8 cellular contexts compared by ENCODE assay signal in genomic region chr9:136438909-136439549, GRCh38. TPM values are rescaled to one million over a fixed set of nuclear protein-coding genes. Genes with fewer than 3 reads are reported as not detected.
DNase-seq lines count a peak whose midpoint lies in the region; ATAC-seq and TF ChIP-seq lines count a peak whose summit lies in the region.

No MANE protein-coding gene starts in this region.

- H3K27me3 ChIP-seq in HUES48 (ENCODE audit: control insufficient read depth, insufficient read depth, low read length), result no peaks in the 10 kb centered on the region

- intact Hi-C loops in activated CD4-positive, alpha-beta T cell treated with anti-CD3 and anti-CD28 coated beads, Interleukin-2, amount 10 ng/mL, durations not matched to agents 24 days and 14 days (cut with micrococcal nuclease), result loop anchor here (2.0 kb wide), 1 partner anchor 28 kb away; the partner anchor contains the start of genes ENTR1 and PMPCA

- H3K27me3 Mint-ChIP-seq in activated CD4-positive, alpha-beta T cell treated with anti-CD3 and anti-CD28 coated beads, Interleukin-2, amount 10 ng/mL, durations not matched to agents 24 days and 14 days, result no peaks in the 10 kb centered on the region
- H3K27me3 Mint-ChIP-seq in mesothelial cell of epicardium (ENCODE audit: low read depth), result no peaks in the 10 kb centered on the region

- no peak for TF ChIP-seq CTCF in mesothelial cell of epicardium (IDR thresholded peaks at IDR 0.05; ENCODE audit: unreplicated experiment)

- H3K36me3 Mint-ChIP-seq in activated CD4-positive, alpha-beta T cell treated with anti-CD3 and anti-CD28 coated beads, Interleukin-2, amount 10 ng/mL, durations not matched to agents 24 days and 14 days (ENCODE audit: low read depth), result peaks cover 34% of the 10 kb centered on the region
- H3K36me3 Mint-ChIP-seq in mesothelial cell of epicardium, result peaks cover 16% of the 10 kb centered on the region

- peaks cover 24% of the 10 kb centered on the region for H3K4me1 Mint-ChIP-seq in activated CD4-positive, alpha-beta T cell treated with anti-CD3 and anti-CD28 coated beads, Interleukin-2, amount 10 ng/mL, durations not matched to agents 24 days and 14 days
- peaks cover 21% of the 10 kb centered on the region for H3K4me1 Mint-ChIP-seq in mesothelial cell of epicardium

- peaks cover 38% of the 10 kb centered on the region for H3K36me3 ChIP-seq in HUES48 (ENCODE audit: control insufficient read depth, insufficient read depth, low read length)

- no peaks in the 10 kb centered on the region for H3K9me3 ChIP-seq in HUES48 (ENCODE audit: control insufficient read depth, insufficient read depth, low read length)

- no peaks in the 10 kb centered on the region for H3K9me3 Mint-ChIP-seq in activated CD4-positive, alpha-beta T cell treated with anti-CD3 and anti-CD28 coated beads, Interleukin-2, amount 10 ng/mL, durations not matched to agents 24 days and 14 days
- H3K9me3 Mint-ChIP-seq in mesothelial cell of epicardium, result no peaks in the 10 kb centered on the region

- H3K4me3 Mint-ChIP-seq in activated CD4-positive, alpha-beta T cell treated with anti-CD3 and anti-CD28 coated beads, Interleukin-2, amount 10 ng/mL, durations not matched to agents 24 days and 14 days, result peak overlapping the region; percentile 85
- H3K4me3 Mint-ChIP-seq in mesothelial cell of epicardium, result peak overlapping the region; percentile 81

- peak overlapping the region; percentile 84 for H3K4me3 ChIP-seq in HUES48 (ENCODE audit: low read depth, low read length)

- DNase-seq in COLO829 (ENCODE audit: low spot score), result peak; percentile 6
- DNase-seq in activated CD4-positive, alpha-beta T cell treated with anti-CD3 and anti-CD28 coated beads, Interleukin-2, amount 10 ng/mL, durations not matched to agents 24 days and 14 days, result peak; percentile 88
- peak; percentile 67 for DNase-seq in ecto neural progenitor cell (ENCODE audit: low spot score)
- peak in 1 of 2 experiments; percentile 69 for DNase-seq in mesothelial cell of epicardium (ENCODE audit: low spot score in 2 of 2, unreplicated experiment in 2 of 2)
- DNase-seq in stimulated activated CD8-positive, alpha-beta memory T cell treated with anti-CD3 and anti-CD28 coated beads, Interleukin-7, amount 100 ng/mL, for 24 hours (ENCODE audit: low read depth), result peak; percentile 11
- no peak for DNase-seq in GF-D8 (lab: John Stamatoyannopoulos, UW)

- no peak overlapping the region for H3K27ac ChIP-seq in HUES48 (ENCODE audit: low read depth, low read length)

- H3K4me1 ChIP-seq in HUES48 (ENCODE audit: control insufficient read depth, insufficient read depth, low read length), result no peaks in the 10 kb centered on the region

- peak overlapping the region; percentile 63 for H3K9ac ChIP-seq in HUES48 (ENCODE audit: low read depth, low read length)

- H3K27ac Mint-ChIP-seq in activated CD4-positive, alpha-beta T cell treated with anti-CD3 and anti-CD28 coated beads, Interleukin-2, amount 10 ng/mL, durations not matched to agents 24 days and 14 days, result no peak overlapping the region
- no peak overlapping the region for H3K27ac Mint-ChIP-seq in mesothelial cell of epicardium

- ATAC-seq in GM21360 (IDR thresholded peaks at IDR 0.05; ENCODE audit: unreplicated experiment), result peak; percentile 35

RNA-seq across cellular contexts. Expression of gene INPP5E, which starts 0.6 kb away (rescaled TPM):
- total RNA-seq in activated CD4-positive, alpha-beta T cell treated with anti-CD3 and anti-CD28 coated beads, Interleukin-2, amount 10 ng/mL, durations not matched to agents 24 days and 14 days, result 19.6 and 20.6 TPM in 2 replicates
- total RNA-seq in mesothelial cell of epicardium, result 22.1 to 24.6 TPM (median 23.3 TPM) in 3 replicates

RNA-seq across cellular contexts. Expression of gene PMPCA, which starts 28.6 kb away (rescaled TPM):
- 114 and 124 TPM in 2 replicates for total RNA-seq in activated CD4-positive, alpha-beta T cell treated with anti-CD3 and anti-CD28 coated beads, Interleukin-2, amount 10 ng/mL, durations not matched to agents 24 days and 14 days
- 72.2 to 74.6 TPM (median 72.7 TPM) in 3 replicates for total RNA-seq in mesothelial cell of epicardium

RNA-seq across cellular contexts. Expression of gene ENTR1, which starts 28.6 kb away (rescaled TPM):
- total RNA-seq in activated CD4-positive, alpha-beta T cell treated with anti-CD3 and anti-CD28 coated beads, Interleukin-2, amount 10 ng/mL, durations not matched to agents 24 days and 14 days, result 56.4 and 60.0 TPM in 2 replicates
- total RNA-seq in mesothelial cell of epicardium, result 67.3 to 72.1 TPM (median 71.9 TPM) in 3 replicates

RNA-seq across cellular contexts. Expression of gene SNAPC4, which starts 39.1 kb away (rescaled TPM):
- 27.3 and 28.0 TPM in 2 replicates for total RNA-seq in activated CD4-positive, alpha-beta T cell treated with anti-CD3 and anti-CD28 coated beads, Interleukin-2, amount 10 ng/mL, durations not matched to agents 24 days and 14 days
- total RNA-seq in mesothelial cell of epicardium, result 18.2 to 19.3 TPM (median 18.2 TPM) in 3 replicates

RNA-seq across cellular contexts. Expression of gene SEC16A, which starts 43.8 kb away (rescaled TPM):
- total RNA-seq in activated CD4-positive, alpha-beta T cell treated with anti-CD3 and anti-CD28 coated beads, Interleukin-2, amount 10 ng/mL, durations not matched to agents 24 days and 14 days, result 79.2 and 81.2 TPM in 2 replicates
- total RNA-seq in mesothelial cell of epicardium, result 89.9 to 92.2 TPM (median 90.2 TPM) in 3 replicates
